Comparison of ENCODE assay signal across 9 cellular contexts in genomic region chr18:23438608-23439366, GRCh38. TPM values are rescaled to one million over a fixed set of nuclear protein-coding genes. Genes with fewer than 3 reads are reported as not detected.
A peak's percentile ranks its signal among the peaks of the same experiment; 100 is the strongest.
DNase-seq lines count a peak whose midpoint lies in the region; ATAC-seq, FAIRE-seq and TF ChIP-seq lines count a peak whose summit lies in the region.
"Had no signal": no experiment of that assay in that cellular context is flagged by ENCODE, and none has a peak within 500 bp of the region (broad histone marks: within the 10 kb centered on the region; RNA-seq: fewer than 3 reads in every experiment).

No MANE protein-coding gene starts in this region.

- 51% methylated on average over 11 of the region's 11 CpGs for WGBS in HepG2 (ENCODE audit: low lambda C conversion rate)
- 75% methylated on average over 11 of the region's 11 CpGs for WGBS in right lobe of liver (ENCODE audit: insufficient coverage, low coverage, low lambda C conversion rate, missing lambda C conversion rate)
- WGBS in endodermal cell (ENCODE audit: insufficient coverage in 1 of 2, insufficient read length in 1 of 2), 2 experiments, result 93 to 95% methylated on average over 8 to 11 of the region's 11 CpGs

- no peaks in the 10 kb centered on the region for H3K9me3 ChIP-seq in HepG2 (ENCODE audit: low read length)
- no peaks in the 10 kb centered on the region for H3K9me3 ChIP-seq in right lobe of liver
- no peaks in the 10 kb centered on the region for H3K9me3 ChIP-seq in muscle layer of duodenum (ENCODE audit: control insufficient read depth in 1 of 2, low read length in 2 of 2)
- no peaks in the 10 kb centered on the region for H3K9me3 ChIP-seq in vagina
- H3K9me3 ChIP-seq in endodermal cell (ENCODE audit: control insufficient read depth, low read length), result no peaks in the 10 kb centered on the region
- H3K9me3 ChIP-seq: prostate gland had no signal

- FAIRE-seq in HepG2 (lab: Jason Lieb, UNC), result peak; percentile 8

- peak overlapping the region; percentile 86 for H3K4me2 ChIP-seq in HepG2 (ENCODE audit: low read depth, low read length)

- no TSS peak for BruUV-seq in HepG2 (replicated peaks; lab: Mats Ljungman, UMichigan)

- CTCF ChIA-PET in HepG2 (lab: Yijun Ruan, JAX; ENCODE audit: low intra/inter-chr PET ratio, low total read pairs), result no interaction called here

- H3K27ac ChIP-seq in HepG2 (ENCODE audit: extremely low read length, insufficient read depth, low read length) (no peak overlapping the region), right lobe of liver (no peak overlapping the region), muscle layer of duodenum (ENCODE audit: low read length) (no peak overlapping the region), vagina (no peak overlapping the region), endodermal cell (ENCODE audit: low read depth, low read length) (no peak overlapping the region)

- no peaks in the 10 kb centered on the region for H3K36me3 Mint-ChIP-seq in activated naive CD8-positive, alpha-beta T cell
- no peaks in the 10 kb centered on the region for H3K36me3 Mint-ChIP-seq in endodermal cell (ENCODE audit: low read depth)

- peaks cover 14% of the 10 kb centered on the region for H3K4me1 Mint-ChIP-seq in activated naive CD8-positive, alpha-beta T cell (ENCODE audit: low read depth)
- H3K4me1 Mint-ChIP-seq in endodermal cell, result peaks cover 11% of the 10 kb centered on the region

- H3K9ac ChIP-seq in HepG2 (ENCODE audit: insufficient read depth, low read depth, low read length), result peak overlapping the region; percentile 73; the same call in 1 of the 2 replicates
- no peak overlapping the region for H3K9ac ChIP-seq in endodermal cell (ENCODE audit: extremely low read depth, low read length, poor library complexity, severe bottlenecking)

- H3K27me3 ChIP-seq in HepG2 (ENCODE audit: control insufficient read depth in 1 of 2, insufficient read depth in 2 of 2, low read length in 2 of 2) (no peaks in the 10 kb centered on the region; a peak in 1 of 5 replicates), right lobe of liver (no peaks in the 10 kb centered on the region), muscle layer of duodenum (ENCODE audit: low read depth, low read length) (no peaks in the 10 kb centered on the region), vagina (no peaks in the 10 kb centered on the region), endodermal cell (ENCODE audit: control insufficient read depth, insufficient read depth, low read length, poor library complexity, severe bottlenecking) (no peaks in the 10 kb centered on the region)

- H3K79me2 ChIP-seq in HepG2 (ENCODE audit: insufficient read depth, low read length), result no peaks in the 10 kb centered on the region

- no peak for TF ChIP-seq CTCF in HepG2 (CRISPR knock-in tag; IDR thresholded peaks at IDR 0.05)
- TF ChIP-seq CTCF in right lobe of liver (IDR thresholded peaks at IDR 0.05), result no peak
- TF ChIP-seq CTCF in vagina (IDR thresholded peaks at IDR 0.05), result no peak
- TF ChIP-seq CTCF in endodermal cell (conservative IDR thresholded peaks at IDR 0.05), result no peak

- no peaks in the 10 kb centered on the region for H3K36me3 ChIP-seq in HepG2 (replicated peaks in 1 of 2; ENCODE audit: control insufficient read depth in 1 of 2, insufficient read depth in 2 of 2, low read length in 2 of 2)
- no peaks in the 10 kb centered on the region for H3K36me3 ChIP-seq in right lobe of liver
- no peaks in the 10 kb centered on the region for H3K36me3 ChIP-seq in muscle layer of duodenum (ENCODE audit: control insufficient read depth in 1 of 2, insufficient read depth in 2 of 2, low read length in 2 of 2)
- no peaks in the 10 kb centered on the region for H3K36me3 ChIP-seq in vagina
- no peaks in the 10 kb centered on the region for H3K36me3 ChIP-seq in endodermal cell (ENCODE audit: control insufficient read depth, insufficient read depth, low read length)
- H3K36me3 ChIP-seq: prostate gland had no signal

- H3K4me3 Mint-ChIP-seq in activated naive CD8-positive, alpha-beta T cell, result peak overlapping the region; percentile 92
- H3K4me3 Mint-ChIP-seq in endodermal cell, result no peak overlapping the region

- peak overlapping the region; percentile 66 to 88 (median 75) for H3K4me3 ChIP-seq in HepG2 (replicated peaks in 1 of 3; ENCODE audit: insufficient read depth in 1 of 3, low read depth in 2 of 3, low read length in 3 of 3)
- H3K4me3 ChIP-seq in right lobe of liver, result no peak overlapping the region
- peak overlapping the region; percentile 73 to 91 for H3K4me3 ChIP-seq in muscle layer of duodenum (ENCODE audit: low read depth in 1 of 2, low read length in 2 of 2)
- peak overlapping the region; percentile 62 to 75 for H3K4me3 ChIP-seq in vagina
- H3K4me3 ChIP-seq in endodermal cell (ENCODE audit: low read length), result no peak overlapping the region

- H2AFZ ChIP-seq in HepG2 (ENCODE audit: low read length), result peak overlapping the region; percentile 98

- no peaks in the 10 kb centered on the region for H3K9me3 Mint-ChIP-seq in activated naive CD8-positive, alpha-beta T cell (ENCODE audit: low read depth)
- peaks cover 2% of the 10 kb centered on the region for H3K9me3 Mint-ChIP-seq in endodermal cell

- in situ Hi-C loops in HepG2 (cut with HindIII; ENCODE audit: extremely low pct_ligation_motif_present, low pct_unique_long_range_greater_than_20kb), result no loop called here

- no peak for TF ChIP-seq RAD21 in HepG2 (CRISPR knock-in tag; IDR thresholded peaks at IDR 0.05)

- H3K27ac Mint-ChIP-seq in activated naive CD8-positive, alpha-beta T cell, result no peak overlapping the region
- no peak overlapping the region for H3K27ac Mint-ChIP-seq in endodermal cell

- TF ChIP-seq EP300 in HepG2 (IDR thresholded peaks at IDR 0.05; ENCODE audit: low read depth in 2 of 2, low read length in 2 of 2) (no peak), HepG2 (CRISPR knock-in tag; IDR thresholded peaks at IDR 0.05; ENCODE audit: borderline replicate concordance) (no peak)

- TF ChIP-seq POLR2A in HepG2 (IDR thresholded peaks at IDR 0.05; ENCODE audit: insufficient read depth in 1 of 2, low read depth in 2 of 2, low read length in 2 of 2) (no peak), right lobe of liver (IDR thresholded peaks at IDR 0.05) (no peak), vagina (IDR thresholded peaks at IDR 0.05) (no peak)

- peak; percentile 70 for ATAC-seq in HepG2
- ATAC-seq in right lobe of liver, result no peak

- H4K20me1 ChIP-seq in HepG2 (ENCODE audit: insufficient read depth, low read length), result no peaks in the 10 kb centered on the region

- intact Hi-C loops in HepG2 (cut with micrococcal nuclease; ENCODE audit: unreplicated experiment), result loop anchor here (2.0 kb wide), 1 partner anchor 14 kb away; the partner anchor contains the start of gene RIOK3
- intact Hi-C loops in right lobe of liver (cut with DNase I), result no loop called here
- intact Hi-C loops in vagina (cut with DNase I), result no loop called here

- peaks cover 22% of the 10 kb centered on the region for H3K4me1 ChIP-seq in HepG2 (ENCODE audit: insufficient read depth, low read length)
- H3K4me1 ChIP-seq in right lobe of liver, result peaks cover 0 to 23% (median 7%) of the 10 kb centered on the region in 4 donors
- peaks cover 0 to 8% of the 10 kb centered on the region in 2 donors for H3K4me1 ChIP-seq in muscle layer of duodenum (ENCODE audit: control insufficient read depth in 1 of 2, insufficient read depth in 2 of 2, low read length in 2 of 2)
- H3K4me1 ChIP-seq in vagina, result peaks cover 19% of the 10 kb centered on the region
- no peaks in the 10 kb centered on the region for H3K4me1 ChIP-seq in endodermal cell (ENCODE audit: control insufficient read depth, insufficient read depth, low read length)
- H3K4me1 ChIP-seq: prostate gland had no signal

- POLR2A ChIA-PET in HepG2 (lab: Yijun Ruan, JAX), result interaction anchor here (2.4 kb wide), 1 partner anchor 14 kb away, joined by 15 read pairs; the partner anchor contains the start of gene RIOK3

- DNase-seq in HepG2 (ENCODE audit: low spot score) (no peak), right lobe of liver (no peak), vagina (ENCODE audit: extremely low spot score in 2 of 2) (no peak), epidermal melanocyte (ENCODE audit: insufficient read length, low spot score) (no peak), endodermal cell (no peak), NCI-H82 (lab: John Stamatoyannopoulos, UW) (no peak)

- H3K27me3 Mint-ChIP-seq in activated naive CD8-positive, alpha-beta T cell, result no peaks in the 10 kb centered on the region
- H3K27me3 Mint-ChIP-seq in endodermal cell (ENCODE audit: insufficient read depth), result peaks cover 8% of the 10 kb centered on the region

TF ChIP-seq in HepG2, 621 proteins besides CTCF, POLR2A, EP300 and RAD21 (continues in another document):
- TF ChIP-seq FOXK1 (CRISPR knock-in tag; IDR thresholded peaks at IDR 0.05; ENCODE audit: borderline replicate concordance, low read depth) (0 out of 2 replicates have a peak, but pooled peaks have one; percentile 10), FLYWCH1 (CRISPR knock-in tag; IDR thresholded peaks at IDR 0.05) (no peak), ZFY (CRISPR knock-in tag; IDR thresholded peaks at IDR 0.05) (0 out of 2 replicates have a peak, but pooled peaks have one; percentile 27)

RNA-seq across cellular contexts. Expression of gene RIOK3, which starts 14.3 kb away (rescaled TPM):
- total RNA-seq in HepG2 (2016; rRNA removed; fragmentation: Illumina TruSeq; extraction: Trizol) (36.0 and 39.6 TPM in 2 replicates), right lobe of liver (10 to 100 TPM; 41.3 to 59.5 (median 50.4) TPM), vagina (96.7 TPM), endodermal cell (10 to 100 TPM; 31.2 to 45.0 TPM)
- 6.9 and 9.8 TPM in 2 replicates for total RNA-seq in HepG2 (2016; cell fraction: cytosol; rRNA removed; fragmentation: Illumina TruSeq; extraction: Trizol; ENCODE audit: low read depth)
- total RNA-seq in HepG2 (2016; cell fraction: insoluble cytoplasmic fraction; rRNA removed; fragmentation: Illumina TruSeq; extraction: Trizol), result 32.9 and 46.7 TPM in 2 replicates
- total RNA-seq in HepG2 (2016; cell fraction: membrane; rRNA removed; fragmentation: Illumina TruSeq; extraction: Trizol), result 21.9 and 25.6 TPM in 2 replicates
- 19.5 and 24.2 TPM in 2 replicates for total RNA-seq in HepG2 (2016; cell fraction: nucleus; rRNA removed; fragmentation: Illumina TruSeq; extraction: Trizol)
- 23.6 and 26.7 TPM in 2 replicates for polyA plus RNA-seq in HepG2 (2011; rRNA removed)
- 15.6 and 17.2 TPM in 2 replicates for polyA plus RNA-seq in HepG2 (2011; cell fraction: cytosol; rRNA removed)
- polyA plus RNA-seq in HepG2 (2011; cell fraction: nucleus; rRNA removed), result 26.4 and 26.9 TPM in 2 replicates
- polyA plus RNA-seq in HepG2 (2012), result 41.9 and 63.6 TPM in 2 replicates
- 5.8 and 6.0 TPM in 2 replicates for polyA plus RNA-seq in HepG2 (2016; cell fraction: cytosol; fragmentation: Illumina TruSeq; extraction: Trizol; ENCODE audit: low read depth)
- 25.1 and 25.8 TPM in 2 replicates for polyA plus RNA-seq in HepG2 (2016; cell fraction: insoluble cytoplasmic fraction; fragmentation: Illumina TruSeq; extraction: Trizol; ENCODE audit: low read depth)
- 11.3 and 11.7 TPM in 2 replicates for polyA plus RNA-seq in HepG2 (2016; cell fraction: membrane; fragmentation: Illumina TruSeq; extraction: Trizol; ENCODE audit: low read depth)
- polyA plus RNA-seq in HepG2 (2016; cell fraction: nucleus; fragmentation: Illumina TruSeq; extraction: Trizol; ENCODE audit: insufficient read depth, low read depth), result 29.2 and 33.3 TPM in 2 replicates
- polyA minus RNA-seq in HepG2 (2011; rRNA and poly(A)+ RNA removed; ENCODE audit: low replicate concordance), result 14.2 and 29.8 TPM in 2 replicates
- 44.8 and 47.5 TPM in 2 replicates for polyA minus RNA-seq in HepG2 (2011; cell fraction: cytosol; rRNA and poly(A)+ RNA removed)
- polyA minus RNA-seq in HepG2 (2011; cell fraction: nucleus; rRNA and poly(A)+ RNA removed), result 35.3 and 56.2 TPM in 2 replicates
- polyA plus RNA-seq in endodermal cell (2013, experiment 1 of 2), result 51.2 TPM
- 49.9 TPM for polyA plus RNA-seq in endodermal cell (2013, experiment 2 of 2)

Comparison
In these comparisons a context has a peak if more than half of its experiments do, and no peak if none do; other contexts are left out.
1. H3K4me3 ChIP-seq: peak in HepG2 (3 of 3), muscle layer of duodenum (2 of 2) and vagina (2 of 2); none in right lobe of liver (0 of 3) and endodermal cell (single experiment).